30 cellular contexts compared by ENCODE assay signal in the genomic region with DNA sequence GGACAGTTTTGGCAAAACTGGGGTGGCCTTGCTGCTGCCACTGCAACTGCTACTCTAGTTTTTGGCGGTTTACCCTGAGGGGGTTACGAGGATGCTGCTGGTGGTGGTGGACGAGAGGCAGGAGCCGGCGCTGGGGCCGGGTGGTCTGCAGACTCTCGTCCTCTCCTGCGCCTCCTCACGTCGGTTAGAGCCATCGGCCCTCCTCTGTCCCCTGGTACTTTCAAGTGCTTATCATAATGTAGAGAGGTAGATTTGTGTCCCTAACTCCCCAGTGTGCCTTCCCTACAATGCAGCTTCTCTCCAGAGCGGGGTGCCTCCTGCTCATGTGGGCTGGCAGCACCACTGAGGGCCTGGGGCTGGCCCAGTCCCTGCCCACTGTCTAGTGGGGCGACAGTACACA. TPM values are rescaled to one million over a fixed set of nuclear protein-coding genes. Genes with fewer than 3 reads are reported as not detected.
"Had no signal": no experiment of that assay in that cellular context is flagged by ENCODE, and none has a peak within 500 bp of the region (broad histone marks: within the 10 kb centered on the region; RNA-seq: fewer than 3 reads in every experiment).

No MANE protein-coding gene starts in this region.

- H3K4me1 ChIP-seq: colonic mucosa, esophagus squamous epithelium, left lung had no signal

- H3K4me3 ChIP-seq: colonic mucosa, esophagus squamous epithelium, gastrocnemius medialis, heart right ventricle, left lung had no signal

- ATAC-seq: effector memory CD8-positive, alpha-beta T cell; esophagus mucosa; left cardiac atrium; left lung; left ventricle myocardium superior had no signal

- H3K9me3 ChIP-seq: colonic mucosa, esophagus squamous epithelium, gastrocnemius medialis, heart right ventricle, left lung had no signal

- H3K27me3 ChIP-seq: colonic mucosa, gastrocnemius medialis had no signal

- DNase-seq: cerebellar nuclear complex; colonic mucosa; cortex of kidney; effector CD8-positive, alpha-beta T cell; effector memory CD8-positive, alpha-beta T cell; endodermal cell; erythroblast; esophagus squamous epithelium; foreskin fibroblast; foreskin melanocyte; gastrocnemius medialis; glutamatergic neuron; head of caudate nucleus; heart right ventricle; hippocampal formation; left cardiac atrium; left lung; left ventricle myocardium superior; mesenchymal stem cell; midbrain had no signal

- H3K36me3 ChIP-seq: colonic mucosa, esophagus squamous epithelium, gastrocnemius medialis, heart right ventricle, left lung had no signal

- FAIRE-seq: endometrium, islet of Langerhans, keratinocyte had no signal

- H3K27ac ChIP-seq: colonic mucosa, epithelial cell of prostate, esophagus squamous epithelium, gastrocnemius medialis, heart right ventricle, left lung had no signal

RNA-seq across cellular contexts. Expression of gene PNLDC1, which starts 25.9 kb away (rescaled TPM):
- total RNA-seq: chondrocyte, dermis microvascular lymphatic vessel endothelial cell, endodermal cell, esophagus mucosa, esophagus squamous epithelium, gastrocnemius medialis, glomerular endothelial cell, kidney epithelial cell, lung microvascular endothelial cell had no signal
